In the genomic region with DNA sequence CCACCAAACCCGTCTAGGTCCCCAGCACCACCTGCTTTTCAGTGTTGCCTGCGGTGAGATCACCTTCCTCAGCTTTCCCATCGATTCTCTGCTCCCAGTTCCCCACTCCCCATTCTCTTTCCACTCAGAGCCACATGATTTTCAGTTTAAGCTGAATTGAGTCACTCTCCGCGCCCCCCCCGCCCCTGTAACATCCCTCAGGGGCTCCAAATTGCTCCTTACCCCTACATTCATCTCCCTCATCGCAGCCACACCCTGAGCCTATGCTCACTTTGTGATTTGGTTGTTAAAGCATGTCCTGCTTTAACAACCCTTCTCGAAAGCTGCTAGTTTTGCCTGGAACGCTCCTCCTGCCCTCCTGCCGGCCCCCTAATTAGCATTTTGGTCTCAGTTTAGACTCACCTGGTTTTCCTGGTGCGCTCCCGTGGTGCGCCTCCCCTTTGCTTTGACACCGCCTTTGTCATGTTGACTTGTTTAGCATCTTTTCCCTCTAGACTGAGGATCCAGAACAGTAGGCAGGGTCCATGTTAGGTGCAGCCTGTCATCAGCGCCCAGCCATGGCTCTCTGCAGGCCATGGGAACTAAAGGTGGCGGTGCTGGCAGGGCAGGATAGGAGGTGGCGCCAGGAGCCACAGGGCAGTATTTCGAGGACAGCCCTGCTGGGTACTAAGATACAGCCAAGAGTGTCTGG, we compare ENCODE assay signal across 1 cellular context.
TF ChIP-seq lines count a peak whose summit lies in the region.

No MANE protein-coding gene starts in this region.

TF ChIP-seq in HepG2, 621 proteins besides CTCF, POLR2A, EP300 and RAD21 (continued from another document):
- TF ChIP-seq ZNF432 (CRISPR knock-in tag; IDR thresholded peaks at IDR 0.05; ENCODE audit: borderline replicate concordance) (no peak), SALL1 (CRISPR knock-in tag; IDR thresholded peaks at IDR 0.05) (0 out of 2 replicates have a peak, but pooled peaks have one; percentile 3), ZFP36L1 (CRISPR knock-in tag; IDR thresholded peaks at IDR 0.05) (no peak), SNAPC4 (CRISPR knock-in tag; IDR thresholded peaks at IDR 0.05) (0 out of 2 replicates have a peak, but pooled peaks have one; percentile 20)
